ENCODE assay signal across 1 cellular context in the genomic region with DNA sequence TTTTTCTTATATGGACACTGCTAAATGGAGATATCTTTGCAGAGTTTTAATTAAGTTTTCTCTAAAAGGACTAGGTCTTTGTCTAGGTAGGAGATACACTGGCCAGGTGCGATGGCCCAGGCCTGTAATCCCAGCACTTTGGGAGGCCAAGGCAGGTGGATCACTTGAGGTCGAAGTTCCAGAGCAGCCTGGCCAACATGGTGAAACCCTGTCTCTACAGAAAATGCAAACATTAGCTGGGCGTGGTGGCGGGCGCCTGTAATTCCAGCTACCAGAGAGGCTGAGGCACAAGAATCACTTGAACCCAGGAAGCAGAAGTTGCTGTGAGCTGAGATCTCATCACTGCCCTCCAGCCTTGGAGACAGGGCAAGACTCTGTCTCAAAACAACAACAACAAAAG.
TF ChIP-seq lines count a peak whose summit lies in the region.

No MANE protein-coding gene starts in this region.

TF ChIP-seq in IMR-90, 13 proteins besides CTCF, POLR2A, EP300 and RAD21:
- TF ChIP-seq FOS (IDR thresholded peaks at IDR 0.05; ENCODE audit: low read depth, low read length) (no peak), NFE2L2 (IDR thresholded peaks at IDR 0.05; ENCODE audit: low read depth, low read length) (no peak), RFX5 (IDR thresholded peaks at IDR 0.05; ENCODE audit: low read depth, low read length) (no peak), CEBPB (IDR thresholded peaks at IDR 0.05; ENCODE audit: low read depth, low read length) (no peak), MXI1 (IDR thresholded peaks at IDR 0.05; ENCODE audit: borderline replicate concordance, low read depth, low read length) (no peak), MAZ (IDR thresholded peaks at IDR 0.05; ENCODE audit: borderline replicate concordance, low read depth, low read length) (no peak), BHLHE40 (IDR thresholded peaks at IDR 0.05; ENCODE audit: low read depth, low read length) (no peak), RCOR1 (IDR thresholded peaks at IDR 0.05; ENCODE audit: insufficient replicate concordance, low read length) (no peak)
- TF ChIP-seq, protein P1, sequence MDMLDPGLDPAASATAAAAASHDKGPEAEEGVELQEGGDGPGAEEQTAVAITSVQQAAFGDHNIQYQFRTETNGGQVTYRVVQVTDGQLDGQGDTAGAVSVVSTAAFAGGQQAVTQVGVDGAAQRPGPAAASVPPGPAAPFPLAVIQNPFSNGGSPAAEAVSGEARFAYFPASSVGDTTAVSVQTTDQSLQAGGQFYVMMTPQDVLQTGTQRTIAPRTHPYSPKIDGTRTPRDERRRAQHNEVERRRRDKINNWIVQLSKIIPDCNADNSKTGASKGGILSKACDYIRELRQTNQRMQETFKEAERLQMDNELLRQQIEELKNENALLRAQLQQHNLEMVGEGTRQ (IDR thresholded peaks at IDR 0.05; ENCODE audit: low read depth, low read length): no peak
